Comparison of ENCODE assay signal across 10 cellular contexts in the genomic region with DNA sequence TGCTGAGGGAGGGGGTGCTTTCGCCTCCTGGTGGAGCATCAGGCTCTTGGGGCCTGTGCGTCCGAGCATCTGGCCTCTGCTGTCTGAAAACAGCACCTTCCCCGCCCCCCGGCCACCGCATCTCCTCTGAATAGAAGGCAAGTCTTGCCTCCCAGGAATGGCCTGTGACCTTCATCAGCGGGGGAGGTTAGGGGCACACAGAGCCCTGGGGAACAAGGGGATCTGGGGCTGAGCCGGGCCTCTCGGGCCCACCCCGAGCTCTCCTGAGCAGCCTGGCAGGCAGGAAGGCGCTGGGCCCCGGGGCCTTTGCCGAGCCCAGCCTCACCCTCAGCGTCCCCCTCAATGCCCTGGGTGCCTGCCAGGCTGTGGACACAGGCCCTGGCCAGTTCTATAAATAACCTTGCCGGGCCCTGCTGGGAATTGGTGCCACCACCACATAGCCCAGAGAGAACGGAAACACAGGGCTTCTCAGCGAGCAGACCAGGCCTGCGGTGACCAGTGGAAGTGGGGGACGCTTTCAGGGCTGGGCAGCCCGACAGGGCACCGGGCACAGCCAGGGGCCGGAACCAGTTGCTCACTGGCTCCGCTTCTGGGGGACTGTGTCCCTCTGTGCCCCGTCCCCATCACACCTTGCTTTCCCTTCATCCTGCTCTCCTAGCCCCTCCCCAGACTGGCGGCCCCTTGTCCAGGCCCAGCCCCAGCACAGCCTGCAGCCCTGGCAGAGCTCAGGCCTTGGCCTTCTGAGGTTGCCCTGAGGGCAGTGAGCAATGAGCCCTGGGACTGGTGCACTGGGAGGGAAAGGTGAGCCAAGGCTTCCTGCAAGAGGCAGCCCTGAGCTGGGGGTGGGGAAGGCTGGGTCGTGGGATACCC. TPM values are rescaled to one million over a fixed set of nuclear protein-coding genes. Genes with fewer than 3 reads are reported as not detected.
A peak's percentile ranks its signal among the peaks of the same experiment; 100 is the strongest.
DNase-seq lines count a peak whose midpoint lies in the region; ATAC-seq lines count a peak whose summit lies in the region.
"Had no signal": no experiment of that assay in that cellular context is flagged by ENCODE, and none has a peak within 500 bp of the region (broad histone marks: within the 10 kb centered on the region; RNA-seq: fewer than 3 reads in every experiment).

No MANE protein-coding gene starts in this region.

- H3K27me3 Mint-ChIP-seq in activated T-cell treated with anti-CD3 and anti-CD28 coated beads, Interleukin-2, amount 50 U/mL, for 72 hours (ENCODE audit: low read depth): no peaks in the 10 kb centered on the region
- H3K27me3 Mint-ChIP-seq: activated naive CD4-positive, alpha-beta T cell treated with anti-CD3 and anti-CD28 coated beads, Interleukin-2, amount 50 U/mL, for 24 hours had no signal

- H3K4me3 ChIP-seq in muscle layer of duodenum (ENCODE audit: low read depth in 1 of 2, low read length in 2 of 2): peak overlapping the region in 1 of 2 donors; percentile 23

- no peak overlapping the region for H3K4me3 Mint-ChIP-seq in activated T-cell treated with anti-CD3 and anti-CD28 coated beads, Interleukin-2, amount 50 U/mL, for 72 hours
- H3K4me3 Mint-ChIP-seq: activated naive CD4-positive, alpha-beta T cell treated with anti-CD3 and anti-CD28 coated beads, Interleukin-2, amount 50 U/mL, for 24 hours had no signal

- H3K27ac Mint-ChIP-seq in activated T-cell treated with anti-CD3 and anti-CD28 coated beads, Interleukin-2, amount 50 U/mL, for 72 hours: peak overlapping the region; percentile 28

- peaks cover 8 to 61% of the 10 kb centered on the region in 2 donors for H3K4me1 ChIP-seq in muscle layer of duodenum (ENCODE audit: control insufficient read depth in 1 of 2, insufficient read depth in 2 of 2, low read length in 2 of 2)

- H3K36me3 Mint-ChIP-seq in activated T-cell treated with anti-CD3 and anti-CD28 coated beads, Interleukin-2, amount 50 U/mL, for 72 hours (ENCODE audit: insufficient read depth in 2 of 2): peaks cover 4 to 12% of the 10 kb centered on the region in 2 donors

- H3K27me3 ChIP-seq in muscle layer of duodenum (ENCODE audit: low read depth, low read length): no peaks in the 10 kb centered on the region

- H3K4me1 Mint-ChIP-seq in activated T-cell treated with anti-CD3 and anti-CD28 coated beads, Interleukin-2, amount 50 U/mL, for 72 hours (ENCODE audit: low read depth): peaks cover 32% of the 10 kb centered on the region

- no peak for DNase-seq in activated T-cell treated with anti-CD3 and anti-CD28 coated beads, Interleukin-2, amount 50 U/mL, for 72 hours
- DNase-seq in activated T-cell treated with anti-CD3 and anti-CD28 coated beads for 4 hours (no peak), epidermal melanocyte (ENCODE audit: insufficient read length, low spot score) (peak; percentile 76), SW 1271 (lab: John Stamatoyannopoulos, UW) (no peak), DMS79 (lab: John Stamatoyannopoulos, UW) (no peak)
- no peak for DNase-seq in activated naive CD4-positive, alpha-beta T cell (lab: John Stamatoyannopoulos, UW)
- DNase-seq: kidney glomerular epithelial cell had no signal

- ATAC-seq in activated T-cell treated with anti-CD3 and anti-CD28 coated beads, Interleukin-2, amount 50 U/mL, for 72 hours (replicated peaks in 1 of 2): no peak
- ATAC-seq in HG02798 (IDR thresholded peaks at IDR 0.05; ENCODE audit: poor library complexity, unreplicated experiment): no peak

- no peaks in the 10 kb centered on the region for H3K9me3 Mint-ChIP-seq in activated T-cell treated with anti-CD3 and anti-CD28 coated beads, Interleukin-2, amount 50 U/mL, for 72 hours
- H3K9me3 Mint-ChIP-seq: activated naive CD4-positive, alpha-beta T cell treated with anti-CD3 and anti-CD28 coated beads, Interleukin-2, amount 50 U/mL, for 24 hours had no signal

- no peaks in the 10 kb centered on the region for H3K9me3 ChIP-seq in muscle layer of duodenum (ENCODE audit: control insufficient read depth in 1 of 2, low read length in 2 of 2)

- H3K36me3 ChIP-seq in muscle layer of duodenum (ENCODE audit: control insufficient read depth in 1 of 2, insufficient read depth in 2 of 2, low read length in 2 of 2): no peaks in the 10 kb centered on the region

- H3K27ac ChIP-seq in muscle layer of duodenum (ENCODE audit: low read length): peak overlapping the region; percentile 77

RNA-seq across cellular contexts. Expression of a gene that starts 9.5 kb away (rescaled TPM):
- 10 to 100 TPM; 81.5 to 86.3 TPM for total RNA-seq in activated T-cell treated with anti-CD3 and anti-CD28 coated beads, Interleukin-2, amount 50 U/mL, for 72 hours

RNA-seq across cellular contexts. Expression of a gene that starts 22.7 kb away (rescaled TPM):
- under 1 TPM; 0.38 to 0.58 TPM for total RNA-seq in activated T-cell treated with anti-CD3 and anti-CD28 coated beads, Interleukin-2, amount 50 U/mL, for 72 hours

RNA-seq across cellular contexts. Expression of a gene that starts 26.5 kb away (rescaled TPM):
- total RNA-seq in activated T-cell treated with anti-CD3 and anti-CD28 coated beads, Interleukin-2, amount 50 U/mL, for 72 hours: 100 to 1,000 TPM; 169 to 201 TPM

RNA-seq across cellular contexts. Expression of a gene that starts 33.3 kb away (rescaled TPM):
- total RNA-seq in activated T-cell treated with anti-CD3 and anti-CD28 coated beads, Interleukin-2, amount 50 U/mL, for 72 hours: 10 to 100 TPM; 72.3 to 75.4 TPM

RNA-seq across cellular contexts. Expression of a gene that starts 41.0 kb away (rescaled TPM):
- 100 to 1,000 TPM; 142 to 146 TPM for total RNA-seq in activated T-cell treated with anti-CD3 and anti-CD28 coated beads, Interleukin-2, amount 50 U/mL, for 72 hours
